In genomic region chr6:24257282-24257681, GRCh38 we compare ENCODE assay signal across 15 cellular contexts.
DNase-seq lines count a peak whose midpoint lies in the region; ATAC-seq and TF ChIP-seq lines count a peak whose summit lies in the region.
"Had no signal": no experiment of that assay in that cellular context is flagged by ENCODE, and none has a peak within 500 bp of the region (broad histone marks: within the 10 kb centered on the region; RNA-seq: fewer than 3 reads in every experiment).

No MANE protein-coding gene starts in this region.

- H3K4me3 Mint-ChIP-seq in endodermal cell = no peak overlapping the region
- H3K4me3 Mint-ChIP-seq: activated B cell treated with CpG ODN at 0.5 μM for 24 hours; activated naive CD8-positive, alpha-beta T cell treated with anti-CD3 and anti-CD28 coated beads, Interleukin-2, amount 50 U/mL, for 24 hours; CD8-positive, alpha-beta memory T cell had no signal

- H3K36me3 ChIP-seq in endodermal cell (ENCODE audit: control insufficient read depth, insufficient read depth, low read length) = no peaks in the 10 kb centered on the region
- H3K36me3 ChIP-seq: lower lobe of right lung had no signal

- peaks cover 4% of the 10 kb centered on the region for H3K9me3 Mint-ChIP-seq in endodermal cell

- H3K9me3 ChIP-seq in endodermal cell (ENCODE audit: control insufficient read depth, low read length) = peaks cover 28% of the 10 kb centered on the region
- H3K9me3 ChIP-seq: lower lobe of right lung had no signal

- no peaks in the 10 kb centered on the region for H3K36me3 Mint-ChIP-seq in endodermal cell (ENCODE audit: low read depth)

- H3K9ac ChIP-seq in endodermal cell (ENCODE audit: extremely low read depth, low read length, poor library complexity, severe bottlenecking) = no peak overlapping the region

- no peak for ATAC-seq in GM21786 (IDR thresholded peaks at IDR 0.05; ENCODE audit: unreplicated experiment)
- ATAC-seq: activated naive CD8-positive, alpha-beta T cell treated with anti-CD3 and anti-CD28 coated beads, Interleukin-2, amount 50 U/mL, for 24 hours; lower lobe of right lung had no signal

- peak; percentile 18 for DNase-seq in HuH-7 (ENCODE audit: low spot score)
- peak; percentile 92 for DNase-seq in NCI-H345 treated with DMSO at 0.1 percent for 48 hours (lab: John Stamatoyannopoulos, UW; ENCODE audit: unreplicated experiment)
- peak; percentile 58 for DNase-seq in endodermal cell
- peak; percentile 38 for DNase-seq in renal cortical epithelial cell (ENCODE audit: low read depth)
- DNase-seq in GM19240 (ENCODE audit: insufficient read length, low spot score) = no peak
- DNase-seq in UCSD-AML1 (lab: John Stamatoyannopoulos, UW; ENCODE audit: unreplicated experiment) = no peak
- DNase-seq: activated B cell treated with CpG ODN at 0.5 μM for 24 hours; activated naive CD8-positive, alpha-beta T cell treated with anti-CD3 and anti-CD28 coated beads, Interleukin-2, amount 50 U/mL, for 24 hours; CD8-positive, alpha-beta memory T cell; head of caudate nucleus; Karpas-422; lower lobe of right lung; occipital lobe had no signal

- H3K4me1 ChIP-seq in endodermal cell (ENCODE audit: control insufficient read depth, insufficient read depth, low read length) = peaks cover 6% of the 10 kb centered on the region
- H3K4me1 ChIP-seq: lower lobe of right lung had no signal

- no peak overlapping the region for H3K27ac Mint-ChIP-seq in endodermal cell
- H3K27ac Mint-ChIP-seq: activated B cell treated with CpG ODN at 0.5 μM for 24 hours; activated naive CD8-positive, alpha-beta T cell treated with anti-CD3 and anti-CD28 coated beads, Interleukin-2, amount 50 U/mL, for 24 hours had no signal

- no peak overlapping the region for H3K27ac ChIP-seq in endodermal cell (ENCODE audit: low read depth, low read length)
- H3K27ac ChIP-seq: lower lobe of right lung, SK-N-MC had no signal

- no peaks in the 10 kb centered on the region for H3K27me3 ChIP-seq in endodermal cell (ENCODE audit: control insufficient read depth, insufficient read depth, low read length, poor library complexity, severe bottlenecking)

- WGBS in endodermal cell (ENCODE audit: insufficient coverage in 1 of 2, insufficient read length in 1 of 2), 2 experiments = 86 to 96% methylated on average over 4 of the region's 4 CpGs

- no peaks in the 10 kb centered on the region for H3K27me3 Mint-ChIP-seq in endodermal cell (ENCODE audit: insufficient read depth)

- peak; percentile 73 for TF ChIP-seq CTCF in endodermal cell (conservative IDR thresholded peaks at IDR 0.05)

- H3K4me1 Mint-ChIP-seq in endodermal cell = peaks cover 12% of the 10 kb centered on the region
- H3K4me1 Mint-ChIP-seq: CD8-positive, alpha-beta memory T cell had no signal

- no peak overlapping the region for H3K4me3 ChIP-seq in endodermal cell (ENCODE audit: low read length)
- H3K4me3 ChIP-seq: lower lobe of right lung, SK-N-MC had no signal

Comparison
In these comparisons a context has a peak if more than half of its experiments do, and no peak if none do; other contexts are left out.
1. DNase-seq: peak in HuH-7 (single experiment), NCI-H345 treated with DMSO at 0.1 percent for 48 hours (single experiment), endodermal cell (single experiment) and renal cortical epithelial cell (single experiment); none in GM19240 (single experiment) and UCSD-AML1 (single experiment).